ENCODE assay signal across 8 cellular contexts in the genomic region with DNA sequence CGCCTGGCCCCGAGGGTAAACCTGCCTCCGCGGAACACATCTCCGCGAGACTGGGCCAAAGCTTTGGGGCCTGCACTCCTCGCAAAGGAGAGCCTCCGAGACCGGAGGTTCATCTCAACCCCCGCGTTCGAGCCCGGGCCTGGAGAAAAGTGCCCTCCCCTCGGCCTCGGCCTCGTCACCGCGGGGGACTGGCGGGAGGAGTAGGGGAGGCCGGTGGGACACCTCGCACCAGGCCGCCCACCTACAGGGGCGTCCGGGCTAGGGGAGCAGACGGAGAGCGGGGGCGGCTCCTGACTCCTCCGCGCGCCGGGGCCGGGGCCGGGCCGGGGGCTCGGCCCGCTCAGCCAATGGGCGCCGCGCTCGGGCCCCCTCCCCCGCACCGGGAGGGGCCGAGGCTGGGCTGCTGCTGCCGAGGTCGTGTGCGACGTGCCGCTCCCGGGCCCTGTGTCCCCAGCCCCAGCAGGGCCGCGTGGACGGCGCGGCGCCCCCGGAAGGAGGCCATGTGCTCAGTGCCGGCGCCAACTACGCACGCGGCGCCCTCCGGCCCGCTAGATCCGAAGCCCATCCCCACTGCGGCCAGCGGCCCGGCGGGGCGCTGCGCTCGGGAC. TPM values are rescaled to one million over a fixed set of nuclear protein-coding genes. Genes with fewer than 3 reads are reported as not detected.
A peak's percentile ranks its signal among the peaks of the same experiment; 100 is the strongest.
DNase-seq lines count a peak whose midpoint lies in the region; ATAC-seq and TF ChIP-seq lines count a peak whose summit lies in the region.

No MANE protein-coding gene starts in this region.

- DNase-seq in Caco-2 (peak in 1 of 2 experiments; percentile 71), RWPE1 (ENCODE audit: low spot score) (peak; percentile 77), glutamatergic neuron (peak; percentile 74), ovary (peak; percentile 57 to 73 (median 65)), upper lobe of left lung (peak; percentile 37 to 91)
- DNase-seq in activated naive CD4-positive, alpha-beta T cell treated with Interleukin-2 at 50 U/mL for 16 hours: peak; percentile 74

- intact Hi-C loops in Caco-2 (cut with micrococcal nuclease; ENCODE audit: unreplicated experiment): loop anchor here (1.0 to 5.0 kb wide), 4 partner anchors 36 to 115 kb away; no protein-coding TSS in a partner anchor
- intact Hi-C loops in ovary (cut with DNase I): no loop called here

- H3K27me3 Mint-ChIP-seq in Caco-2 (ENCODE audit: insufficient read depth, unreplicated experiment) (no peaks in the 10 kb centered on the region), glutamatergic neuron (ENCODE audit: unreplicated experiment) (peaks cover 5% of the 10 kb centered on the region)

- CTCF ChIA-PET in Caco-2 (lab: Charles Lee): no interaction called here
- CTCF ChIA-PET in RWPE1 (lab: Yijun Ruan, JAX): interaction anchor here (0.6 to 1.0 kb wide), 3 partner anchors 16 to 1371 kb away, joined by 3 read pairs; no protein-coding TSS in a partner anchor

- peaks cover 54% of the 10 kb centered on the region for H3K4me1 ChIP-seq in Caco-2
- H3K4me1 ChIP-seq in ovary (ENCODE audit: insufficient read depth): peaks cover 4% of the 10 kb centered on the region
- peaks cover 29 to 53% (median 29%) of the 10 kb centered on the region in 4 donors for H3K4me1 ChIP-seq in upper lobe of left lung

- POLR2A ChIA-PET in Caco-2 (lab: Charles Lee) (interaction anchor here (1.0 kb wide), 1 partner anchor 51 kb away, joined by 3 read pairs; no protein-coding TSS in a partner anchor), RWPE1 (lab: Yijun Ruan, JAX; ENCODE audit: low non-redundant PET) (interaction anchor here (0.6 kb wide), 1 partner anchor 63 kb away, joined by 3 read pairs; no protein-coding TSS in a partner anchor)

- H3K36me3 ChIP-seq in Caco-2 (ENCODE audit: control insufficient read depth, insufficient read depth, low read length) (peaks cover 5% of the 10 kb centered on the region; the same call in 1 of the 2 replicates), ovary (no peaks in the 10 kb centered on the region), upper lobe of left lung (no peaks in the 10 kb centered on the region)

- H3K9me3 Mint-ChIP-seq in Caco-2 (ENCODE audit: unreplicated experiment): no peaks in the 10 kb centered on the region
- H3K9me3 Mint-ChIP-seq in glutamatergic neuron (ENCODE audit: unreplicated experiment): peaks cover 12% of the 10 kb centered on the region

- H3K9me3 ChIP-seq in Caco-2: no peaks in the 10 kb centered on the region
- no peaks in the 10 kb centered on the region for H3K9me3 ChIP-seq in ovary
- no peaks in the 10 kb centered on the region for H3K9me3 ChIP-seq in upper lobe of left lung

- peak overlapping the region; percentile 90 for H3K4me3 Mint-ChIP-seq in Caco-2 (ENCODE audit: unreplicated experiment)
- peak overlapping the region; percentile 93 for H3K4me3 Mint-ChIP-seq in glutamatergic neuron (ENCODE audit: unreplicated experiment)

- TF ChIP-seq CTCF in Caco-2 (IDR thresholded peaks at IDR 0.05; ENCODE audit: insufficient read depth in 1 of 2, low read depth in 1 of 2, low read length in 1 of 2, severe bottlenecking in 1 of 2, unreplicated experiment in 1 of 2) (no peak), RWPE1 (conservative IDR thresholded peaks at IDR 0.05; ENCODE audit: low read depth) (no peak), glutamatergic neuron (IDR thresholded peaks at IDR 0.05; ENCODE audit: partially characterized antibody, unreplicated experiment) (no peak), ovary (IDR thresholded peaks at IDR 0.05) (peak in 1 of 3 donors; percentile 35), upper lobe of left lung (IDR thresholded peaks at IDR 0.05) (peak in 1 of 6 experiments; percentile 40)

- TF ChIP-seq POLR2A in ovary (IDR thresholded peaks at IDR 0.05) (no peak), upper lobe of left lung (IDR thresholded peaks at IDR 0.05) (no peak)

- H3K27me3 ChIP-seq in Caco-2 (replicated peaks; ENCODE audit: control insufficient read depth, insufficient read depth, low read length): no peaks in the 10 kb centered on the region
- H3K27me3 ChIP-seq in ovary: no peaks in the 10 kb centered on the region
- no peaks in the 10 kb centered on the region for H3K27me3 ChIP-seq in upper lobe of left lung

- H3K27ac Mint-ChIP-seq in Caco-2 (ENCODE audit: unreplicated experiment): peak overlapping the region; percentile 93
- H3K27ac Mint-ChIP-seq in glutamatergic neuron (ENCODE audit: unreplicated experiment): no peak overlapping the region

- BruUV-seq in Caco-2 (replicated peaks; lab: Mats Ljungman, UMichigan): no TSS peak

- H3K4me3 ChIP-seq in Caco-2 (ENCODE audit: low read depth, low read length) (peak overlapping the region; percentile 95), ovary (peak overlapping the region; percentile 70), upper lobe of left lung (peak overlapping the region; percentile 59 to 87 (median 74))

- TF ChIP-seq EP300 in ovary (IDR thresholded peaks at IDR 0.05): no peak
- no peak for TF ChIP-seq EP300 in upper lobe of left lung (IDR thresholded peaks at IDR 0.05)

- H3K27ac ChIP-seq in RWPE1 (peak overlapping the region; percentile 90), ovary (peak overlapping the region; percentile 23 to 87), upper lobe of left lung (peak overlapping the region; percentile 50 to 85 (median 78))

- H3K4me1 Mint-ChIP-seq in Caco-2 (ENCODE audit: low read depth, unreplicated experiment) (peaks cover 33% of the 10 kb centered on the region), glutamatergic neuron (ENCODE audit: low read depth, unreplicated experiment) (peaks cover 14% of the 10 kb centered on the region)

- ATAC-seq in GM19452 (IDR thresholded peaks at IDR 0.05; ENCODE audit: unreplicated experiment) (peak; percentile 53), HG03521 (IDR thresholded peaks at IDR 0.05; ENCODE audit: unreplicated experiment) (peak; percentile 44), upper lobe of left lung (ENCODE audit: low FRiP score in 2 of 2) (peak; percentile 1 to 74)

- H3K36me3 Mint-ChIP-seq in Caco-2 (ENCODE audit: insufficient read depth, unreplicated experiment) (peaks cover 65% of the 10 kb centered on the region), glutamatergic neuron (ENCODE audit: unreplicated experiment) (no peaks in the 10 kb centered on the region)

- 0 to 1% (median 1%) methylated on average over 46 to 72 of the region's 72 CpGs for WGBS in ovary, 3 donors
- WGBS in upper lobe of left lung, 2 donors: 0 to 5% methylated on average over 5 to 28 of the region's 72 CpGs

RNA-seq across cellular contexts. Expression of a gene that starts 0.7 kb away (rescaled TPM):
- 422 and 437 TPM in 2 replicates for total RNA-seq in Caco-2 (2022)
- total RNA-seq in glutamatergic neuron (ENCODE audit: unreplicated experiment): 25.0 TPM
- 10 to 100 TPM; 10.3 to 65.4 (median 26.0) TPM for total RNA-seq in ovary
- polyA plus RNA-seq in ovary: 10 to 100 TPM; 11.4 to 11.7 TPM
- 10 to 100 TPM in 3 of 6 donors, 1 to 10 TPM in 3; 6.3 to 24.3 (median 10.5) TPM for total RNA-seq in upper lobe of left lung
